In the genomic region with DNA sequence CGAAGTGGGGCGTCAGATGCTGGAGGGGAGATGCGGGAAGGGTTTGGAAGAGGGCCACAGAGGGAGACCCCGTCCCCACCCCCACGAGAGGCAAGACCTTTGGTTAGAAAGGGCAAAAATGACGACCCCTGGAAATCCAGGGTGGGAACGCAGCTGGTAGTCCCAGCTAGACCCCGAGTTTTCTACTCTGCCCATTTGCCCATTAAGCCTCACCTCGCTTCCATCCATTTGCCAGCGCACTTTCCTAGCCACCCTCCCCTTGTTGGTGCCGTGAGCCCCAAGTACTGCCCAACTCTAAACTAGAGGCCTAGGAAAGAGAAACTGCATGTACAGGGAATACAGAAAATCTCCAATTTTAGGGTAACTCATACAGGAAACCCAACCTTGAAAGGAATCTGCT, we compare ENCODE assay signal across 11 cellular contexts. TPM values are rescaled to one million over a fixed set of nuclear protein-coding genes. Genes with fewer than 3 reads are reported as not detected.
DNase-seq lines count a peak whose midpoint lies in the region; ATAC-seq lines count a peak whose summit lies in the region.
"Had no signal": no experiment of that assay in that cellular context is flagged by ENCODE, and none has a peak within 500 bp of the region (broad histone marks: within the 10 kb centered on the region; RNA-seq: fewer than 3 reads in every experiment).

No MANE protein-coding gene starts in this region.

- peaks cover 2% of the 10 kb centered on the region for H3K27me3 ChIP-seq in layer of hippocampus (ENCODE audit: control insufficient read depth, insufficient read depth, low read length)
- H3K27me3 ChIP-seq: ovary had no signal

- H3K27ac ChIP-seq in angular gyrus (ENCODE audit: low read depth, low read length) (peak overlapping the region; percentile 69), layer of hippocampus (ENCODE audit: low read depth, low read length) (peak overlapping the region; percentile 52)
- H3K27ac ChIP-seq: ovary had no signal

- no peaks in the 10 kb centered on the region for H3K9me3 Mint-ChIP-seq in activated CD4-positive, alpha-beta T cell treated with anti-CD3 and anti-CD28 coated beads, Interleukin-2, amount 10 ng/mL, durations not matched to agents 24 days and 14 days
- H3K9me3 Mint-ChIP-seq in stimulated activated memory B cell treated with anti-CD40 and anti-IgM and Interleukin-4, amounts not matched to agents 10 μg/mL and 1 μg/mL and 100 μg/mL, for 72 hours: no peaks in the 10 kb centered on the region

- DNase-seq in activated CD4-positive, alpha-beta T cell treated with anti-CD3 and anti-CD28 coated beads, Interleukin-2, amount 10 ng/mL, durations not matched to agents 24 days and 14 days: no peak
- DNase-seq in activated CD4-positive, alpha-beta T cell treated with anti-CD3 and anti-CD28 coated beads, Interleukin-2, amount 50 U/mL, for 4 hours: no peak
- no peak for DNase-seq in NCI-H2029 treated with DMSO at 0.1 percent for 48 hours (lab: John Stamatoyannopoulos, UW)
- DNase-seq in NCI-H146 (lab: John Stamatoyannopoulos, UW): no peak
- no peak for DNase-seq in NCI-H1105 (lab: John Stamatoyannopoulos, UW)
- DNase-seq: dermis blood vessel endothelial cell had no signal

- peaks cover 18% of the 10 kb centered on the region for H3K36me3 Mint-ChIP-seq in activated CD4-positive, alpha-beta T cell treated with anti-CD3 and anti-CD28 coated beads, Interleukin-2, amount 10 ng/mL, durations not matched to agents 24 days and 14 days (ENCODE audit: low read depth)
- peaks cover 8% of the 10 kb centered on the region for H3K36me3 Mint-ChIP-seq in stimulated activated memory B cell treated with anti-CD40 and anti-IgM and Interleukin-4, amounts not matched to agents 10 μg/mL and 1 μg/mL and 100 μg/mL, for 72 hours

- ATAC-seq in stimulated activated memory B cell treated with anti-CD40 and anti-IgM and Interleukin-4, amounts not matched to agents 10 μg/mL and 1 μg/mL and 100 μg/mL, for 72 hours: no peak

- H3K27me3 Mint-ChIP-seq in activated CD4-positive, alpha-beta T cell treated with anti-CD3 and anti-CD28 coated beads, Interleukin-2, amount 10 ng/mL, durations not matched to agents 24 days and 14 days: peaks cover 35% of the 10 kb centered on the region
- H3K27me3 Mint-ChIP-seq in stimulated activated memory B cell treated with anti-CD40 and anti-IgM and Interleukin-4, amounts not matched to agents 10 μg/mL and 1 μg/mL and 100 μg/mL, for 72 hours: peaks cover 33% of the 10 kb centered on the region

- intact Hi-C loops in activated CD4-positive, alpha-beta T cell treated with anti-CD3 and anti-CD28 coated beads, Interleukin-2, amount 10 ng/mL, durations not matched to agents 24 days and 14 days (cut with micrococcal nuclease): loop anchor here (5.0 kb wide), 2 partner anchors 158 to 792 kb away; a partner anchor contains a TSS

- peaks cover 21% of the 10 kb centered on the region for H3K4me1 Mint-ChIP-seq in activated CD4-positive, alpha-beta T cell treated with anti-CD3 and anti-CD28 coated beads, Interleukin-2, amount 10 ng/mL, durations not matched to agents 24 days and 14 days
- H3K4me1 Mint-ChIP-seq in stimulated activated memory B cell treated with anti-CD40 and anti-IgM and Interleukin-4, amounts not matched to agents 10 μg/mL and 1 μg/mL and 100 μg/mL, for 72 hours: peaks cover 17% of the 10 kb centered on the region

- peak overlapping the region; percentile 62 for H3K4me3 Mint-ChIP-seq in activated CD4-positive, alpha-beta T cell treated with anti-CD3 and anti-CD28 coated beads, Interleukin-2, amount 10 ng/mL, durations not matched to agents 24 days and 14 days
- H3K4me3 Mint-ChIP-seq in stimulated activated memory B cell treated with anti-CD40 and anti-IgM and Interleukin-4, amounts not matched to agents 10 μg/mL and 1 μg/mL and 100 μg/mL, for 72 hours: peak overlapping the region; percentile 11

- no peak overlapping the region for H3K27ac Mint-ChIP-seq in activated CD4-positive, alpha-beta T cell treated with anti-CD3 and anti-CD28 coated beads, Interleukin-2, amount 10 ng/mL, durations not matched to agents 24 days and 14 days
- no peak overlapping the region for H3K27ac Mint-ChIP-seq in stimulated activated memory B cell treated with anti-CD40 and anti-IgM and Interleukin-4, amounts not matched to agents 10 μg/mL and 1 μg/mL and 100 μg/mL, for 72 hours

RNA-seq across cellular contexts. Expression of a gene that starts 0.4 kb away (rescaled TPM):
- total RNA-seq in activated CD4-positive, alpha-beta T cell treated with anti-CD3 and anti-CD28 coated beads, Interleukin-2, amount 10 ng/mL, durations not matched to agents 24 days and 14 days: 0.19 TPM in 1 of 2 replicates, not detected in the other
- total RNA-seq: dermis blood vessel endothelial cell, H4 had no signal

RNA-seq across cellular contexts. Expression of a gene that starts 1.7 kb away (rescaled TPM):
- 18.0 and 19.2 TPM in 2 replicates for total RNA-seq in activated CD4-positive, alpha-beta T cell treated with anti-CD3 and anti-CD28 coated beads, Interleukin-2, amount 10 ng/mL, durations not matched to agents 24 days and 14 days

RNA-seq across cellular contexts. Expression of a gene that starts 17.2 kb away (rescaled TPM):
- 6.7 and 7.6 TPM in 2 replicates for total RNA-seq in activated CD4-positive, alpha-beta T cell treated with anti-CD3 and anti-CD28 coated beads, Interleukin-2, amount 10 ng/mL, durations not matched to agents 24 days and 14 days

RNA-seq across cellular contexts. Expression of a gene that starts 41.2 kb away (rescaled TPM):
- not detected in 2 replicates for total RNA-seq in activated CD4-positive, alpha-beta T cell treated with anti-CD3 and anti-CD28 coated beads, Interleukin-2, amount 10 ng/mL, durations not matched to agents 24 days and 14 days
- total RNA-seq: dermis blood vessel endothelial cell, H4 had no signal
